ENCODE assay signal across 13 cellular contexts in the genomic region with DNA sequence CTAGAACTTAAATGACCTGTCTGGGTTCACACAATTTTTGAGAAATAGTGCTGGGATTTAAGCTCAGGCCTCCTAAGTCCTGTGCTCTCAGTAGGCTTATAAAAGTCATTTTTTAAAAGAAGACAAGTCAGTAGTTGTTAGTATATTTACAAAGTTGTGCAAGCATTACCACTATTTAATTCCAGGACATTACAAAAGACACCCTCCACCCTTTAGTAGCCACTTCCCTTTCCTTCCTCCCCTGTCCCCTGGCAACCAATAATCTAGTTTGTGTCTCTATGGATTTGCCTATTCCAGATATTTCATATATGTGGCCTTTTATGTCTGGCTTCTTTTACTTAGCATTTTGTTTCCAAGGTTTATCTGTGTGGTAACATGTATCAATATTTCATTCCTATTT.
"Had no signal": no experiment of that assay in that cellular context is flagged by ENCODE, and none has a peak within 500 bp of the region (broad histone marks: within the 10 kb centered on the region; RNA-seq: fewer than 3 reads in every experiment).

No MANE protein-coding gene starts in this region.

- H3K27me3 ChIP-seq: cardiac muscle cell, hepatocyte, sigmoid colon, spleen had no signal

- H3K27ac ChIP-seq: cardiac muscle cell, hepatocyte, psoas muscle, sigmoid colon, spleen had no signal

- H3K4me3 Mint-ChIP-seq: nephron; stimulated activated naive CD8-positive, alpha-beta T cell treated with anti-CD3 and anti-CD28 coated beads, Interleukin-15, amount 100 ng/mL, for 72 hours; type B pancreatic cell had no signal

- H3K4me1 ChIP-seq: psoas muscle, spleen had no signal

- H3K9me3 ChIP-seq: psoas muscle, sigmoid colon had no signal

- DNase-seq: activated CD4-positive, alpha-beta T cell treated with anti-CD3 and anti-CD28 coated beads, Interleukin-2, amount 50 U/mL, for 1 hour; activated naive CD4-positive, alpha-beta T cell treated with anti-CD3 and anti-CD28 coated beads, Interleukin-2, amount 50 U/mL, for 16 hours; occipital lobe; psoas muscle; sigmoid colon; spleen; stimulated activated naive CD8-positive, alpha-beta T cell treated with anti-CD3 and anti-CD28 coated beads, Interleukin-15, amount 100 ng/mL, for 72 hours had no signal

- H3K9me3 Mint-ChIP-seq: activated T-helper 2 cell treated with anti-CD3 and anti-CD28 coated beads, Interferon-gamma antibody, Interleukin-2, Interleukin-4, amounts not matched to agents 10 μg/mL and 5 μg/mL and 100 μg/mL, durations not matched to agents 14 hours and 24 hours and 36 hours; nephron had no signal

- H3K27me3 Mint-ChIP-seq: stimulated activated naive CD8-positive, alpha-beta T cell treated with anti-CD3 and anti-CD28 coated beads, Interleukin-15, amount 100 ng/mL, for 72 hours; type B pancreatic cell had no signal

- H3K27ac Mint-ChIP-seq: activated T-helper 2 cell treated with anti-CD3 and anti-CD28 coated beads, Interferon-gamma antibody, Interleukin-2, Interleukin-4, amounts not matched to agents 10 μg/mL and 5 μg/mL and 100 μg/mL, durations not matched to agents 14 hours and 24 hours and 36 hours; nephron; type B pancreatic cell had no signal

- H3K4me3 ChIP-seq: cardiac muscle cell, hepatocyte, psoas muscle, sigmoid colon, spleen had no signal

- ATAC-seq: esophagus mucosa; psoas muscle; stimulated activated naive CD8-positive, alpha-beta T cell treated with anti-CD3 and anti-CD28 coated beads, Interleukin-15, amount 100 ng/mL, for 72 hours had no signal
